8 cellular contexts compared by ENCODE assay signal in the genomic region with DNA sequence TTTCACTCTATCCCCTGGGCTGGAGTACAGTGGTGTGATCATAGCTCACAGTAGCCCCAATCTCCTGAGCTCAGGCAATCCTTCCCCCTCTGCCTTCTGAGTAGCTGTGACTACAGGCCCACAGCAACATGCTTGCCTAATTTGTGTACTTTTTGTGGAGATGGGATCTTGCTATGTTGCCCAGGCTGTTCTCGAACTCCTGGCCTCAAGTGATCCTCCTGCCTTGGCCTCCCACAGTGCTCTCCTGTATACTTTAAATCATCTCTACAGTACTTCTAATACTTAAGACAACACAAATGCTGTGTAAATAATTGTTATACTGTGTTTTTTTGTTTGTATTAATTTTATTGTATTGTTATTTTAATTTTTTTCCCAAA. TPM values are rescaled to one million over a fixed set of nuclear protein-coding genes. Genes with fewer than 3 reads are reported as not detected.
"Had no signal": no experiment of that assay in that cellular context is flagged by ENCODE, and none has a peak within 500 bp of the region (broad histone marks: within the 10 kb centered on the region; RNA-seq: fewer than 3 reads in every experiment).

No MANE protein-coding gene starts in this region.

- ATAC-seq: activated CD8-positive, alpha-beta T cell treated with anti-CD3 and anti-CD28 coated beads, Interleukin-2, amount 10 ng/mL, durations not matched to agents 7 days and 5 days; naive thymus-derived CD8-positive, alpha-beta T cell; stimulated activated naive CD8-positive, alpha-beta T cell treated with anti-CD3 and anti-CD28 coated beads, Interleukin-15, amount 100 ng/mL, for 72 hours had no signal

- H3K36me3 ChIP-seq: adrenal gland had no signal

- DNase-seq: activated CD4-positive, alpha-beta T cell treated with anti-CD3 and anti-CD28 coated beads for 48 hours; activated CD8-positive, alpha-beta T cell treated with anti-CD3 and anti-CD28 coated beads, Interleukin-2, amount 10 ng/mL, durations not matched to agents 7 days and 5 days; activated naive CD4-positive, alpha-beta T cell treated with anti-CD3 and anti-CD28 coated beads for 36 hours; naive thymus-derived CD8-positive, alpha-beta T cell; stimulated activated CD4-positive, alpha-beta T cell treated with anti-CD3 and anti-CD28 coated beads, Interleukin-4, amount 100 ng/mL, for 24 hours; stimulated activated naive CD8-positive, alpha-beta T cell treated with anti-CD3 and anti-CD28 coated beads, Interleukin-15, amount 100 ng/mL, for 72 hours had no signal

- H3K9me3 ChIP-seq: adrenal gland had no signal

- H3K4me3 ChIP-seq: adrenal gland, lung had no signal

RNA-seq across cellular contexts. Expression of a gene that starts 58.0 kb away (rescaled TPM):
- total RNA-seq: activated CD8-positive, alpha-beta T cell treated with anti-CD3 and anti-CD28 coated beads, Interleukin-2, amount 10 ng/mL, durations not matched to agents 7 days and 5 days had no signal
